ENCODE assay signal across 15 cellular contexts in the genomic region with DNA sequence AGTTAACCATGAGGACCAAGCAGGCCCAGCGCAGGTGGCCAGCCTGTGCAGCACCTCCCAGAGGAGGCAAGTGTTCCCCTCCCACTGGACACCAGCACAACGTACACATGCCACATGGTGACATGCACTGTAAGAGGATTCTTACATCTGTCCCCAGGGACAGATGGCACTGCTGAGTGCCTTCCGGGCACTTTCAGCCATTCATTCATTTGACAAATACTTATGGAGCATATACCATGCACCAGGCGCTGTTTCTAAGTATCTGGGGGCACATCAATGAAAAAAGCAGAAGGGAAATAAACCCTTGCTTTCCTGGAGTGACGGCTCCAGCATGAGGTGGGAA.
DNase-seq lines count a peak whose midpoint lies in the region; ATAC-seq and TF ChIP-seq lines count a peak whose summit lies in the region.
"Had no signal": no experiment of that assay in that cellular context is flagged by ENCODE, and none has a peak within 500 bp of the region (broad histone marks: within the 10 kb centered on the region; RNA-seq: fewer than 3 reads in every experiment).

No MANE protein-coding gene starts in this region.

- peaks cover 2% of the 10 kb centered on the region for H3K27me3 Mint-ChIP-seq in activated naive CD8-positive, alpha-beta T cell treated with anti-CD3 and anti-CD28 coated beads, Interleukin-2, amount 50 U/mL, for 24 hours
- peaks cover 4% of the 10 kb centered on the region for H3K27me3 Mint-ChIP-seq in activated naive CD8-positive, alpha-beta T cell treated with anti-CD3 and anti-CD28 coated beads for 36 hours

- TF ChIP-seq CTCF in lower lobe of right lung (IDR thresholded peaks at IDR 0.05): no peak

- peaks cover 84% of the 10 kb centered on the region for H3K4me1 Mint-ChIP-seq in activated naive CD8-positive, alpha-beta T cell treated with anti-CD3 and anti-CD28 coated beads, Interleukin-2, amount 50 U/mL, for 24 hours
- H3K4me1 Mint-ChIP-seq in activated naive CD8-positive, alpha-beta T cell treated with anti-CD3 and anti-CD28 coated beads for 36 hours: peaks cover 53% of the 10 kb centered on the region

- no peaks in the 10 kb centered on the region for H3K9me3 Mint-ChIP-seq in activated naive CD8-positive, alpha-beta T cell treated with anti-CD3 and anti-CD28 coated beads, Interleukin-2, amount 50 U/mL, for 24 hours
- no peaks in the 10 kb centered on the region for H3K9me3 Mint-ChIP-seq in activated naive CD8-positive, alpha-beta T cell treated with anti-CD3 and anti-CD28 coated beads for 36 hours
- H3K9me3 Mint-ChIP-seq: GM23338 had no signal

- H3K36me3 ChIP-seq in lower lobe of right lung: no peaks in the 10 kb centered on the region
- no peaks in the 10 kb centered on the region for H3K36me3 ChIP-seq in effector memory CD4-positive, alpha-beta T cell (ENCODE audit: control insufficient read depth, insufficient read depth, low read length)
- H3K36me3 ChIP-seq: gastrocnemius medialis had no signal

- peak overlapping the region; percentile 50 for H3K27ac Mint-ChIP-seq in activated naive CD8-positive, alpha-beta T cell treated with anti-CD3 and anti-CD28 coated beads, Interleukin-2, amount 50 U/mL, for 24 hours
- H3K27ac Mint-ChIP-seq in activated naive CD8-positive, alpha-beta T cell treated with anti-CD3 and anti-CD28 coated beads for 36 hours: no peak overlapping the region
- H3K27ac Mint-ChIP-seq: GM23338 had no signal

- H3K4me1 ChIP-seq in lower lobe of right lung: peaks cover 62% of the 10 kb centered on the region
- no peaks in the 10 kb centered on the region for H3K4me1 ChIP-seq in effector memory CD4-positive, alpha-beta T cell (ENCODE audit: control insufficient read depth, insufficient read depth, low read length, poor library complexity, severe bottlenecking)

- H3K4me3 ChIP-seq in lower lobe of right lung: no peak overlapping the region
- H3K4me3 ChIP-seq in effector memory CD4-positive, alpha-beta T cell (ENCODE audit: insufficient read depth, low read depth, low read length, poor library complexity, severe bottlenecking): no peak overlapping the region
- H3K4me3 ChIP-seq: gastrocnemius medialis, GM23338, testis had no signal

- ATAC-seq in activated naive CD8-positive, alpha-beta T cell treated with anti-CD3 and anti-CD28 coated beads, Interleukin-2, amount 50 U/mL, for 24 hours: no peak
- ATAC-seq in lower lobe of right lung: no peak
- no peak for ATAC-seq in left lobe of liver
- ATAC-seq: gastrocnemius medialis, T-helper 17 cell had no signal

- H3K36me3 Mint-ChIP-seq in activated naive CD8-positive, alpha-beta T cell treated with anti-CD3 and anti-CD28 coated beads, Interleukin-2, amount 50 U/mL, for 24 hours (ENCODE audit: low read depth): no peaks in the 10 kb centered on the region
- H3K36me3 Mint-ChIP-seq in activated naive CD8-positive, alpha-beta T cell treated with anti-CD3 and anti-CD28 coated beads for 36 hours: no peaks in the 10 kb centered on the region

- no peak for DNase-seq in activated naive CD8-positive, alpha-beta T cell treated with anti-CD3 and anti-CD28 coated beads, Interleukin-2, amount 50 U/mL, for 24 hours
- DNase-seq in activated naive CD8-positive, alpha-beta T cell treated with anti-CD3 and anti-CD28 coated beads for 36 hours: no peak
- DNase-seq in NCI-H82 (lab: John Stamatoyannopoulos, UW) (peak; percentile 94), lower lobe of right lung (no peak), substantia nigra (lab: John Stamatoyannopoulos, UW) (peak in 1 of 49 donors; percentile 19), left lobe of liver (ENCODE audit: low spot score) (no peak)
- no peak for DNase-seq in effector memory CD4-positive, alpha-beta T cell
- DNase-seq in stimulated activated CD4-positive, alpha-beta T cell treated with anti-CD3 and anti-CD28 coated beads, Interleukin-15, amount 100 ng/mL, for 24 hours: no peak
- DNase-seq: activated CD4-positive, alpha-beta T cell treated with anti-CD3 and anti-CD28 coated beads, Interleukin-2, amount 50 U/mL, for 4 hours; effector CD8-positive, alpha-beta T cell; gastrocnemius medialis; NCI-H1105; T-helper 17 cell; testis had no signal

- intact Hi-C loops in lower lobe of right lung (cut with DNase I): no loop called here

- H3K4me3 Mint-ChIP-seq in activated naive CD8-positive, alpha-beta T cell treated with anti-CD3 and anti-CD28 coated beads, Interleukin-2, amount 50 U/mL, for 24 hours: no peak overlapping the region
- no peak overlapping the region for H3K4me3 Mint-ChIP-seq in activated naive CD8-positive, alpha-beta T cell treated with anti-CD3 and anti-CD28 coated beads for 36 hours
- H3K4me3 Mint-ChIP-seq: GM23338, T-helper 17 cell had no signal

- peaks cover 4% of the 10 kb centered on the region for H3K27me3 ChIP-seq in lower lobe of right lung (ENCODE audit: low read depth)
- no peaks in the 10 kb centered on the region for H3K27me3 ChIP-seq in effector memory CD4-positive, alpha-beta T cell (replicated peaks; ENCODE audit: control insufficient read depth, insufficient read depth, low read length, poor library complexity, severe bottlenecking)
- H3K27me3 ChIP-seq: gastrocnemius medialis, testis had no signal

- H3K27ac ChIP-seq in lower lobe of right lung: peak overlapping the region; percentile 31
- H3K27ac ChIP-seq in substantia nigra (ENCODE audit: low read depth, low read length, poor library complexity, severe bottlenecking): peak overlapping the region; percentile 19
- H3K27ac ChIP-seq in effector memory CD4-positive, alpha-beta T cell (ENCODE audit: insufficient read depth, low read length, poor library complexity, severe bottlenecking): no peak overlapping the region
- H3K27ac ChIP-seq: testis had no signal

- no peaks in the 10 kb centered on the region for H3K9me3 ChIP-seq in lower lobe of right lung
- no peaks in the 10 kb centered on the region for H3K9me3 ChIP-seq in effector memory CD4-positive, alpha-beta T cell (ENCODE audit: control insufficient read depth, low read length)
- H3K9me3 ChIP-seq: gastrocnemius medialis, testis had no signal
